In the genomic region with DNA sequence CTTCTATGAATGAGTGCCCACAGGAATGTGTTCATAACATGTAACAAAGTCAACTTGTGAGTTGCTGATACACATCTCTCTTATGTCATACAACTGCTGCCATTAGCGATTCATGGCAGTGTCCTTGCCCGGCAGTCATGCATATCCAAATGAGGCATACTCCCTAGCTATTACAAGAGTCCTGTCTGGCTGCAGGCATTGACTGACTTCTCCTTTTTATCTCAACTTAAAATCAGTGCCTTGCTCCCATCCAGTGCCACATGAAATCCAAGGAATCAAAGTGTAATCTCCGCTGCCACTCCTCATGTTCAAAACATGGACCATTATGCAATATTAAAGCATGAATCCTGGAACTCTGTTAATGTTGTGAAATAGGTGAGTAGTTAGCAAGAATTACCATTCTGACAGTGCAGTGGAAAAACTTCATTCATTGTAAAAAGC, we compare ENCODE assay signal across 19 cellular contexts.
DNase-seq lines count a peak whose midpoint lies in the region; ATAC-seq, FAIRE-seq and TF ChIP-seq lines count a peak whose summit lies in the region.
"Had no signal": no experiment of that assay in that cellular context is flagged by ENCODE, and none has a peak within 500 bp of the region (broad histone marks: within the 10 kb centered on the region; RNA-seq: fewer than 3 reads in every experiment).

No MANE protein-coding gene starts in this region.

- ATAC-seq in GM19463 (IDR thresholded peaks at IDR 0.05; ENCODE audit: unreplicated experiment): peak; percentile 58
- peak; percentile 30 for ATAC-seq in sciatic nerve
- no peak for ATAC-seq in activated CD8-positive, alpha-beta T cell treated with anti-CD3 and anti-CD28 coated beads, Interleukin-2, amount 10 ng/mL, durations not matched to agents 7 days and 5 days
- ATAC-seq in GM21447 (IDR thresholded peaks at IDR 0.05; ENCODE audit: unreplicated experiment): no peak
- ATAC-seq: GM23338 had no signal

- CTCF ChIA-PET in activated CD8-positive, alpha-beta T cell treated with anti-CD3 and anti-CD28 coated beads, Interleukin-2, amount 10 ng/mL, durations not matched to agents 7 days and 5 days (lab: Charles Lee): no interaction called here

- no peak overlapping the region for H3K27ac ChIP-seq in ascending aorta
- H3K27ac ChIP-seq: suprapubic skin had no signal

- H3K36me3 Mint-ChIP-seq in activated CD8-positive, alpha-beta T cell treated with anti-CD3 and anti-CD28 coated beads, Interleukin-2, amount 10 ng/mL, durations not matched to agents 7 days and 5 days (ENCODE audit: low read depth): no peaks in the 10 kb centered on the region
- H3K36me3 Mint-ChIP-seq: activated naive CD8-positive, alpha-beta T cell treated with anti-CD3 and anti-CD28 coated beads for 36 hours; CD4-positive, CD25-positive, alpha-beta regulatory T cell had no signal

- H3K27me3 Mint-ChIP-seq in activated CD8-positive, alpha-beta T cell treated with anti-CD3 and anti-CD28 coated beads, Interleukin-2, amount 10 ng/mL, durations not matched to agents 7 days and 5 days (ENCODE audit: low read depth): no peaks in the 10 kb centered on the region
- H3K27me3 Mint-ChIP-seq: activated naive CD8-positive, alpha-beta T cell treated with anti-CD3 and anti-CD28 coated beads for 36 hours; CD4-positive, CD25-positive, alpha-beta regulatory T cell had no signal

- POLR2A ChIA-PET in activated CD8-positive, alpha-beta T cell treated with anti-CD3 and anti-CD28 coated beads, Interleukin-2, amount 10 ng/mL, durations not matched to agents 7 days and 5 days (lab: Charles Lee): no interaction called here

- no peak for TF ChIP-seq CTCF in ascending aorta (IDR thresholded peaks at IDR 0.05)

- no peaks in the 10 kb centered on the region for H3K4me1 ChIP-seq in ascending aorta
- H3K4me1 ChIP-seq: suprapubic skin had no signal

- no peaks in the 10 kb centered on the region for H3K4me1 Mint-ChIP-seq in activated CD8-positive, alpha-beta T cell treated with anti-CD3 and anti-CD28 coated beads, Interleukin-2, amount 10 ng/mL, durations not matched to agents 7 days and 5 days (ENCODE audit: low read depth)
- H3K4me1 Mint-ChIP-seq: activated naive CD8-positive, alpha-beta T cell treated with anti-CD3 and anti-CD28 coated beads for 36 hours had no signal

- H3K27me3 ChIP-seq in ascending aorta: no peaks in the 10 kb centered on the region
- H3K27me3 ChIP-seq: suprapubic skin had no signal

- no peak overlapping the region for H3K27ac Mint-ChIP-seq in activated CD8-positive, alpha-beta T cell treated with anti-CD3 and anti-CD28 coated beads, Interleukin-2, amount 10 ng/mL, durations not matched to agents 7 days and 5 days
- H3K27ac Mint-ChIP-seq: activated naive CD8-positive, alpha-beta T cell treated with anti-CD3 and anti-CD28 coated beads for 36 hours; CD4-positive, CD25-positive, alpha-beta regulatory T cell; GM23338 had no signal

- no peaks in the 10 kb centered on the region for H3K9me3 ChIP-seq in ascending aorta
- H3K9me3 ChIP-seq: suprapubic skin had no signal

- FAIRE-seq in RCC 7860 (lab: Jason Lieb, UNC): peak; percentile 92

- H3K9me3 Mint-ChIP-seq in activated CD8-positive, alpha-beta T cell treated with anti-CD3 and anti-CD28 coated beads, Interleukin-2, amount 10 ng/mL, durations not matched to agents 7 days and 5 days (ENCODE audit: insufficient read depth): no peaks in the 10 kb centered on the region
- H3K9me3 Mint-ChIP-seq: activated naive CD8-positive, alpha-beta T cell treated with anti-CD3 and anti-CD28 coated beads for 36 hours; GM23338 had no signal

- in situ Hi-C loops in KBM-7 (cut with MboI; ENCODE audit: low pct_unique_long_range_greater_than_20kb, low sequenced_read_pairs): no loop called here

- H3K36me3 ChIP-seq in ascending aorta: no peaks in the 10 kb centered on the region
- H3K36me3 ChIP-seq: suprapubic skin had no signal

- DNase-seq in RCC 7860 (ENCODE audit: low spot score) (peak; percentile 85), glomerular visceral epithelial cell (ENCODE audit: extremely low spot score) (peak; percentile 54), sciatic nerve (ENCODE audit: low spot score) (no peak), KBM-7 (no peak), ascending aorta (ENCODE audit: low spot score in 2 of 2) (no peak)
- DNase-seq in activated CD8-positive, alpha-beta T cell treated with anti-CD3 and anti-CD28 coated beads, Interleukin-2, amount 10 ng/mL, durations not matched to agents 7 days and 5 days: no peak
- DNase-seq: activated CD4-positive, alpha-beta T cell treated with anti-CD3 and anti-CD28 coated beads for 48 hours; activated naive CD8-positive, alpha-beta T cell treated with anti-CD3 and anti-CD28 coated beads for 36 hours; activated T-cell treated with anti-CD3 and anti-CD28 coated beads, Interleukin-2, amount 50 U/mL, for 1 hour; CD4-positive, CD25-positive, alpha-beta regulatory T cell; cerebellar nuclear complex; head of caudate nucleus; left cardiac atrium; NCI-H1092; Right ventricle myocardium superior had no signal

- no peak overlapping the region for H3K4me3 ChIP-seq in ascending aorta
- H3K4me3 ChIP-seq: GM23338, suprapubic skin had no signal

- no peak overlapping the region for H3K4me3 Mint-ChIP-seq in activated CD8-positive, alpha-beta T cell treated with anti-CD3 and anti-CD28 coated beads, Interleukin-2, amount 10 ng/mL, durations not matched to agents 7 days and 5 days
- H3K4me3 Mint-ChIP-seq: activated naive CD8-positive, alpha-beta T cell treated with anti-CD3 and anti-CD28 coated beads for 36 hours; CD4-positive, CD25-positive, alpha-beta regulatory T cell; GM23338 had no signal

- intact Hi-C loops in sciatic nerve (cut with DNase I): no loop called here
- intact Hi-C loops in ascending aorta (cut with DNase I): no loop called here

Comparison
In these comparisons a context has a peak if more than half of its experiments do, and no peak if none do; other contexts are left out.
1. ATAC-seq: peak in GM19463 (single experiment) and sciatic nerve (single experiment); none in activated CD8-positive, alpha-beta T cell treated with anti-CD3 and anti-CD28 coated beads, Interleukin-2, amount 10 ng/mL, durations not matched to agents 7 days and 5 days (single experiment) and GM21447 (single experiment).
2. DNase-seq: peak in RCC 7860 (single experiment) and glomerular visceral epithelial cell (single experiment); none in sciatic nerve (single experiment), activated CD8-positive, alpha-beta T cell treated with anti-CD3 and anti-CD28 coated beads, Interleukin-2, amount 10 ng/mL, durations not matched to agents 7 days and 5 days (single experiment), KBM-7 (single experiment) and ascending aorta (0 of 2).